Comparison of ENCODE assay signal across 25 cellular contexts in the genomic region with DNA sequence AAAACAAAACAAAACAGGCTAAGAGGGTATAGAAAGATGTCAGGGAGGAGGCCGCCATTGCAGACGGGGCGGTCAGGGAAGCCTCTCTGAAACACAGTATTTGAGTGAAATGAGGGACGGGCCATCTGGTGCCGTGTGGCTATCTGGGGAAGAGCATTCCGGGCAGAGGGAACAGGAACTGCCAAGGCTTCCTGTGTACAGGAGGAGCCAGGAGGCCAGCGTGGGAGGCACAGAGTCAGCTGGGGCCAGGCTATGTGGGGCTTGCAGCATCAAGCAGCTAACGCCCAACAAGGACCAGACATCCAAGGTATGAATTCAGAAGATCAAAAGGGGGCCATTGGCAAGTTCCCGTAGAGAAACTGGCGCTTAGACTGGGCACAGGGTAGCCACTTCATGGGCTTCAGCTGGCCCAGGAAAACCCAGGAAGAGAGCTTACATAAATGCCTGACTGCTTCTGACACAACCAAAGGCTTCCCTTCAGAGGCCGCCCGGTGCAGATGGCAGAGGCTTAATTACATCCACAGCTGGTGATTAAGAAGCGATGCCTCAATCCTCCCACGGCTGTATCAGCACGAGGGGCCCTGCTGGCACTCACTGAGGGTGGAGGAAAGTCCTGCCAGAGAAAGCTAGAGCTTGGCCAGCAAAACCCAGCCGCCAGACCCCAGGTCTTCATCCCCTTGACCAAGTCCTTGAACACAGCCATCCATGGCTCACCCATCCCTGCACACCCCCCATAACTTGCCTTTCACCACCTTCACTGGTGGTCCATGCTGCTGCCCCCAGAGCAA.
DNase-seq lines count a peak whose midpoint lies in the region; ATAC-seq and TF ChIP-seq lines count a peak whose summit lies in the region.
"Had no signal": no experiment of that assay in that cellular context is flagged by ENCODE, and none has a peak within 500 bp of the region (broad histone marks: within the 10 kb centered on the region; RNA-seq: fewer than 3 reads in every experiment).

No MANE protein-coding gene starts in this region.

- ATAC-seq in GM21717 (IDR thresholded peaks at IDR 0.05; ENCODE audit: unreplicated experiment): no peak
- ATAC-seq: activated CD8-positive, alpha-beta T cell treated with anti-CD3 and anti-CD28 coated beads for 36 hours; lower lobe of right lung; mucosa of descending colon; natural killer cell; SK-N-SH treated with all-trans-retinoic acid at 6 μM for 48 hours; stimulated activated naive B cell treated with anti-CD40 and anti-IgM and Interleukin-4, amounts not matched to agents 10 μg/mL and 1 μg/mL and 100 μg/mL, for 72 hours; T-helper 17 cell had no signal

- H3K4me1 Mint-ChIP-seq in brain (peaks cover 42% of the 10 kb centered on the region), nephron progenitor cell (peaks cover 32% of the 10 kb centered on the region)
- H3K4me1 Mint-ChIP-seq: natural killer cell had no signal

- peaks cover 23% of the 10 kb centered on the region for H3K27me3 Mint-ChIP-seq in brain
- H3K27me3 Mint-ChIP-seq in nephron progenitor cell (ENCODE audit: low read depth, poor library complexity): peaks cover 53% of the 10 kb centered on the region

- DNase-seq in CD1c-positive myeloid dendritic cell (ENCODE audit: extremely low spot score) (peak; percentile 2), NCI-H524 (lab: John Stamatoyannopoulos, UW) (peak; percentile 97 to 98), retina (peak; percentile 63), NCI-H2081 treated with DMSO at 0.1 percent for 48 hours (lab: John Stamatoyannopoulos, UW) (no peak), nephron progenitor cell (no peak), LoVo (ENCODE audit: low spot score) (no peak)
- DNase-seq: activated CD8-positive, alpha-beta memory T cell treated with anti-CD3 and anti-CD28 coated beads, Interleukin-2, amount 50 U/mL, for 48 hours; activated CD8-positive, alpha-beta T cell treated with anti-CD3 and anti-CD28 coated beads for 36 hours; activated naive CD4-positive, alpha-beta T cell treated with anti-CD3 and anti-CD28 coated beads, Interleukin-2, amount 50 U/mL, for 16 hours; amniotic stem cell; CD4-positive, alpha-beta memory T cell; effector CD4-positive, alpha-beta T cell; kidney glomerular epithelial cell; lower lobe of right lung; mucosa of descending colon; natural killer cell; NCI-H1417 treated with DMSO at 0.1 percent for 48 hours; NCI-H2107; Right ventricle myocardium superior; stimulated activated naive B cell treated with anti-CD40 and anti-IgM and Interleukin-4, amounts not matched to agents 10 μg/mL and 1 μg/mL and 100 μg/mL, for 72 hours; T-helper 17 cell; upper lobe of left lung had no signal

- TF ChIP-seq CTCF in brain (conservative IDR thresholded peaks at IDR 0.05) (no peak), nephron progenitor cell (IDR thresholded peaks at IDR 0.05) (no peak)

- H3K9me3 Mint-ChIP-seq in brain: no peaks in the 10 kb centered on the region
- H3K9me3 Mint-ChIP-seq in nephron progenitor cell: no peaks in the 10 kb centered on the region
- H3K9me3 Mint-ChIP-seq: activated CD8-positive, alpha-beta T cell treated with anti-CD3 and anti-CD28 coated beads for 36 hours; CD4-positive, alpha-beta memory T cell; natural killer cell; stimulated activated naive B cell treated with anti-CD40 and anti-IgM and Interleukin-4, amounts not matched to agents 10 μg/mL and 1 μg/mL and 100 μg/mL, for 72 hours had no signal

- H3K27ac Mint-ChIP-seq in brain (peak overlapping the region in 3 of 5 experiments; percentile 1 to 57 (median 43)), nephron progenitor cell (no peak overlapping the region)
- H3K27ac Mint-ChIP-seq: activated CD8-positive, alpha-beta T cell treated with anti-CD3 and anti-CD28 coated beads for 36 hours; natural killer cell; stimulated activated naive B cell treated with anti-CD40 and anti-IgM and Interleukin-4, amounts not matched to agents 10 μg/mL and 1 μg/mL and 100 μg/mL, for 72 hours; T-helper 17 cell had no signal

- H3K36me3 Mint-ChIP-seq in brain (no peaks in the 10 kb centered on the region), nephron progenitor cell (ENCODE audit: low read depth) (no peaks in the 10 kb centered on the region)
- H3K36me3 Mint-ChIP-seq: CD4-positive, alpha-beta memory T cell; natural killer cell; stimulated activated naive B cell treated with anti-CD40 and anti-IgM and Interleukin-4, amounts not matched to agents 10 μg/mL and 1 μg/mL and 100 μg/mL, for 72 hours had no signal

- H3K4me3 Mint-ChIP-seq in brain (no peak overlapping the region), nephron progenitor cell (no peak overlapping the region)
- H3K4me3 Mint-ChIP-seq: activated CD8-positive, alpha-beta T cell treated with anti-CD3 and anti-CD28 coated beads for 36 hours; CD4-positive, alpha-beta memory T cell; natural killer cell; stimulated activated naive B cell treated with anti-CD40 and anti-IgM and Interleukin-4, amounts not matched to agents 10 μg/mL and 1 μg/mL and 100 μg/mL, for 72 hours; T-helper 17 cell had no signal

Comparison
In these comparisons a context has a peak if more than half of its experiments do, and no peak if none do; other contexts are left out.
1. DNase-seq: peak in CD1c-positive myeloid dendritic cell (single experiment), NCI-H524 (2 of 2) and retina (single experiment); none in NCI-H2081 treated with DMSO at 0.1 percent for 48 hours (single experiment), nephron progenitor cell (single experiment) and LoVo (single experiment).